ENCODE assay signal across 1 cellular context in genomic region chr12:751192-751827, GRCh38.
TF ChIP-seq lines count a peak whose summit lies in the region.

No MANE protein-coding gene starts in this region.

TF ChIP-seq in K562, 482 proteins besides CTCF, POLR2A, EP300 and RAD21 (continued from another document and continues in another):
- TF ChIP-seq ZNF398 (CRISPR knock-in tag; IDR thresholded peaks at IDR 0.05) (no peak), E2F1 (CRISPR knock-in tag; IDR thresholded peaks at IDR 0.05) (peak; percentile 91), TCF15 (CRISPR knock-in tag; IDR thresholded peaks at IDR 0.05) (no peak), ZNF444 (CRISPR knock-in tag; IDR thresholded peaks at IDR 0.05) (no peak), ARID3A (IDR thresholded peaks at IDR 0.05; ENCODE audit: borderline replicate concordance, low read depth, low read length) (no peak), GTF3C2 (IDR thresholded peaks at IDR 0.05; ENCODE audit: borderline replicate concordance, extremely low read depth, insufficient read length) (no peak), STAT6 (CRISPR knock-in tag; IDR thresholded peaks at IDR 0.05) (no peak), BRF1 (IDR thresholded peaks at IDR 0.05; ENCODE audit: borderline replicate concordance, extremely low read depth, insufficient read length) (no peak), ELF1 (tag; IDR thresholded peaks at IDR 0.05) (peak; percentile 66), ZBTB2 (IDR thresholded peaks at IDR 0.05) (peak; percentile 85; the same call in 1 of the 2 replicates), ZNF197 (CRISPR knock-in tag; IDR thresholded peaks at IDR 0.05; ENCODE audit: low read depth) (no peak), EGR1 (conservative IDR thresholded peaks at IDR 0.05) (no peak), RBBP5 (IDR thresholded peaks at IDR 0.05; ENCODE audit: borderline replicate concordance, insufficient read depth, low read length, poor library complexity, severe bottlenecking) (peak; percentile 77), ZC3H8 (IDR thresholded peaks at IDR 0.05) (no peak), ZNF79 (CRISPR knock-in tag; IDR thresholded peaks at IDR 0.05; ENCODE audit: low read depth) (no peak), THAP12 (CRISPR knock-in tag; IDR thresholded peaks at IDR 0.05) (0 out of 2 replicates have a peak, but pooled peaks have one; percentile 58), HDAC3 (IDR thresholded peaks at IDR 0.05; ENCODE audit: borderline replicate concordance, partially characterized antibody) (peak; percentile 99), MEF2A (IDR thresholded peaks at IDR 0.05; ENCODE audit: control insufficient read depth, low read depth, low read length) (0 out of 2 replicates have a peak, but pooled peaks have one; percentile 1), HNRNPH1 (optimal IDR thresholded peaks at IDR 0.05; ENCODE audit: low read depth, low read length) (no peak), KLF10 (CRISPR knock-in tag; IDR thresholded peaks at IDR 0.05) (no peak), STAT5A (IDR thresholded peaks at IDR 0.05; ENCODE audit: borderline replicate concordance, low read length) (no peak), ARHGAP35 (IDR thresholded peaks at IDR 0.05; ENCODE audit: partially characterized antibody) (no peak), ZNF124 (CRISPR knock-in tag; IDR thresholded peaks at IDR 0.05) (no peak), HEY1 (CRISPR knock-in tag; IDR thresholded peaks at IDR 0.05; ENCODE audit: borderline replicate concordance) (no peak), ZNF766 (CRISPR knock-in tag; conservative IDR thresholded peaks at IDR 0.05) (peak; percentile 67; the same call in 1 of the 2 replicates), NCOA4 (IDR thresholded peaks at IDR 0.05; ENCODE audit: partially characterized antibody) (no peak), ILF3 (IDR thresholded peaks at IDR 0.05; ENCODE audit: borderline replicate concordance) (no peak), NR2C2 (CRISPR knock-in tag; IDR thresholded peaks at IDR 0.05) (no peak), NR2C2 (tag; IDR thresholded peaks at IDR 0.05) (no peak; the same call in 1 of the 2 replicates), SAP30 (IDR thresholded peaks at IDR 0.05; ENCODE audit: borderline replicate concordance, insufficient read depth, low read depth, low read length, poor library complexity, severe bottlenecking) (no peak), HIVEP1 (CRISPR knock-in tag; IDR thresholded peaks at IDR 0.05) (no peak), ZNF282 (CRISPR knock-in tag; IDR thresholded peaks at IDR 0.05) (no peak), L3MBTL2 (IDR thresholded peaks at IDR 0.05) (peak; percentile 96), MAFG (tag; conservative IDR thresholded peaks at IDR 0.05) (no peak), ZNF408 (CRISPR knock-in tag; IDR thresholded peaks at IDR 0.05; ENCODE audit: low read depth) (no peak), CBFA2T3 (IDR thresholded peaks at IDR 0.05) (no peak), ATF2 (CRISPR knock-in tag; IDR thresholded peaks at IDR 0.05) (no peak), SP2 (IDR thresholded peaks at IDR 0.05; ENCODE audit: extremely low read depth, low read depth, low read length, poor library complexity, severe bottlenecking) (no peak), POLR2B (IDR thresholded peaks at IDR 0.05; ENCODE audit: low read depth, partially characterized antibody) (peak; percentile 44), ZNF551 (CRISPR knock-in tag; IDR thresholded peaks at IDR 0.05) (no peak), NONO (IDR thresholded peaks at IDR 0.05; ENCODE audit: low read depth in 2 of 2, low read length in 1 of 2) (no peak), DLX4 (CRISPR knock-in tag; IDR thresholded peaks at IDR 0.05) (no peak), ELF2 (CRISPR knock-in tag; IDR thresholded peaks at IDR 0.05) (no peak), EWSR1 (IDR thresholded peaks at IDR 0.05; ENCODE audit: borderline replicate concordance, low read depth, partially characterized antibody) (no peak), ZNF717 (CRISPR knock-in tag; IDR thresholded peaks at IDR 0.05) (no peak), SREBF2 (CRISPR knock-in tag; IDR thresholded peaks at IDR 0.05) (no peak), FOXO4 (CRISPR knock-in tag; IDR thresholded peaks at IDR 0.05) (no peak)
